Comparison of ENCODE assay signal across 9 cellular contexts in genomic region chr3:12758025-12758830, GRCh38. TPM values are rescaled to one million over a fixed set of nuclear protein-coding genes. Genes with fewer than 3 reads are reported as not detected.
A peak's percentile ranks its signal among the peaks of the same experiment; 100 is the strongest.
DNase-seq lines count a peak whose midpoint lies in the region; ATAC-seq lines count a peak whose summit lies in the region.
"Had no signal": no experiment of that assay in that cellular context is flagged by ENCODE, and none has a peak within 500 bp of the region (broad histone marks: within the 10 kb centered on the region; RNA-seq: fewer than 3 reads in every experiment).

No MANE protein-coding gene starts in this region.

- peaks cover 21% of the 10 kb centered on the region for H3K4me1 ChIP-seq in ACC112 (ENCODE audit: control insufficient read depth, insufficient read depth, low read length, unreplicated experiment)
- H3K4me1 ChIP-seq in muscle layer of colon (ENCODE audit: insufficient read depth, low read length) = peaks cover 9% of the 10 kb centered on the region

- H3K4me1 Mint-ChIP-seq in immature natural killer cell = no peaks in the 10 kb centered on the region

- H3K4me3 ChIP-seq in ACC112 (ENCODE audit: low read depth, low read length) (no peak overlapping the region), muscle layer of colon (ENCODE audit: low read depth in 1 of 2, low read length in 2 of 2) (no peak overlapping the region)

- peak overlapping the region; percentile 61 for H3K9ac ChIP-seq in muscle layer of colon (ENCODE audit: low read length)

- H3K4me3 Mint-ChIP-seq in immature natural killer cell = no peak overlapping the region

- H3K27ac Mint-ChIP-seq in immature natural killer cell = no peak overlapping the region

- peak; percentile 39 for DNase-seq in HCEC 1CT
- peak; percentile 5 for DNase-seq in cerebellar cortex (ENCODE audit: low spot score)
- no peak for DNase-seq in immature natural killer cell
- DNase-seq: NCI-H1930 had no signal

- H3K36me3 ChIP-seq in ACC112 (ENCODE audit: insufficient read depth, low read length) (no peaks in the 10 kb centered on the region), muscle layer of colon (ENCODE audit: insufficient read depth, low read length) (no peaks in the 10 kb centered on the region)

- peaks cover 2 to 6% (median 4%) of the 10 kb centered on the region in 3 donors for H3K27me3 Mint-ChIP-seq in immature natural killer cell (ENCODE audit: low read depth in 3 of 3)

- no peak for ATAC-seq in HG03175 (IDR thresholded peaks at IDR 0.05; ENCODE audit: unreplicated experiment)
- ATAC-seq in HG02852 (IDR thresholded peaks at IDR 0.05; ENCODE audit: unreplicated experiment) = no peak
- no peak for ATAC-seq in GM18870 (IDR thresholded peaks at IDR 0.05; ENCODE audit: unreplicated experiment)

- H3K27ac ChIP-seq in ACC112 (ENCODE audit: low read depth, low read length) (peak overlapping the region; percentile 83), muscle layer of colon (ENCODE audit: low read depth, low read length) (peak overlapping the region; percentile 32)

- no peaks in the 10 kb centered on the region for H3K27me3 ChIP-seq in ACC112 (ENCODE audit: insufficient read depth, low read length)
- H3K27me3 ChIP-seq in muscle layer of colon (ENCODE audit: control insufficient read depth in 1 of 2, insufficient read depth in 2 of 2, low read length in 2 of 2) = no peaks in the 10 kb centered on the region

- H2AFZ ChIP-seq in ACC112 (ENCODE audit: low read length, unreplicated experiment) = peak overlapping the region; percentile 81

- H3K36me3 Mint-ChIP-seq in immature natural killer cell = no peaks in the 10 kb centered on the region

- H3K9me3 ChIP-seq in muscle layer of colon (ENCODE audit: low read length) = no peaks in the 10 kb centered on the region

- no peaks in the 10 kb centered on the region for H3K9me3 Mint-ChIP-seq in immature natural killer cell

- H3K79me2 ChIP-seq in ACC112 (ENCODE audit: control insufficient read depth, insufficient read depth, low read length, unreplicated experiment) = no peaks in the 10 kb centered on the region

RNA-seq across cellular contexts. Expression of gene TMEM40, which starts 0.8 kb away (rescaled TPM):
- 1 to 10 TPM in 2 of 3 donors, not detected in 1; 3.3 to 7.0 TPM for polyA plus RNA-seq in immature natural killer cell

RNA-seq across cellular contexts. Expression of gene CAND2, which starts 38.3 kb away (rescaled TPM):
- 1 to 10 TPM in 1 of 3 donors, under 1 TPM in 1, not detected in 1; 0.32 to 1.3 TPM for polyA plus RNA-seq in immature natural killer cell

Comparison
In these comparisons a context has a peak if more than half of its experiments do, and no peak if none do; other contexts are left out.
1. DNase-seq: peak in HCEC 1CT (single experiment) and cerebellar cortex (single experiment); none in immature natural killer cell (0 of 3).